In genomic region chr15:38323895-38324294, GRCh38 we compare ENCODE assay signal across 20 cellular contexts.
"Had no signal": no experiment of that assay in that cellular context is flagged by ENCODE, and none has a peak within 500 bp of the region (broad histone marks: within the 10 kb centered on the region; RNA-seq: fewer than 3 reads in every experiment).

No MANE protein-coding gene starts in this region.

- H3K9me3 ChIP-seq: left ventricle myocardium inferior, ovary, right atrium auricular region, right lobe of liver, tibial nerve, uterus had no signal

- H3K4me1 ChIP-seq: right atrium auricular region, right lobe of liver, uterus had no signal

- H3K27me3 ChIP-seq: ovary, right atrium auricular region, right lobe of liver, tibial nerve, uterus had no signal

- H3K4me3 ChIP-seq: left ventricle myocardium inferior, lung, ovary, right atrium auricular region, right lobe of liver, smooth muscle cell, tibial nerve, uterus had no signal

- H3K27ac ChIP-seq: left ventricle myocardium inferior, ovary, right atrium auricular region, right lobe of liver, tibial nerve, uterus had no signal

- DNase-seq: islet precursor cell; left ventricle myocardium inferior; mesendoderm; naive B cell; ovary; right lobe of liver; stimulated activated CD4-positive, alpha-beta T cell treated with anti-CD3 and anti-CD28 coated beads, Interleukin-1b, Interleukin-23, amount 100 ng/mL, for 48 hours; stimulated activated CD4-positive, alpha-beta T cell treated with anti-CD3 and anti-CD28 coated beads, Interleukin-2, amount 100 ng/mL, for 48 hours; stimulated activated CD4-positive, alpha-beta T cell treated with anti-CD3 and anti-CD28 coated beads, Interleukin-4, amount 100 ng/mL, for 4 hours; stimulated activated CD8-positive, alpha-beta memory T cell treated with anti-CD3 and anti-CD28 coated beads, Interleukin-4, amount 100 ng/mL, for 48 hours; stimulated activated naive CD4-positive, alpha-beta T cell treated with Interleukin-2 at 50 U/mL for 16 hours; stimulated activated naive CD8-positive, alpha-beta T cell treated with anti-CD3 and anti-CD28 coated beads, Interleukin-15, amount 100 ng/mL, for 72 hours; substantia nigra; uterus had no signal

- H3K36me3 ChIP-seq: ovary, uterus had no signal

- ATAC-seq: natural killer cell treated with Interleukin-12 subunit alpha and Interleukin-12 subunit beta and Interleukin-15 and Interleukin-18, amount 100 ng/mL, for 72 hours; right lobe of liver; stimulated activated memory B cell treated with anti-CD40 and anti-IgM and Interleukin-4, amounts not matched to agents 10 μg/mL and 1 μg/mL and 100 μg/mL, for 72 hours; stimulated activated naive CD8-positive, alpha-beta T cell treated with anti-CD3 and anti-CD28 coated beads, Interleukin-15, amount 100 ng/mL, for 72 hours had no signal
